In genomic region chr7:117992635-117993034, GRCh38 we compare ENCODE assay signal across 5 cellular contexts.
"Had no signal": no experiment of that assay in that cellular context is flagged by ENCODE, and none has a peak within 500 bp of the region (broad histone marks: within the 10 kb centered on the region; RNA-seq: fewer than 3 reads in every experiment).

No MANE protein-coding gene starts in this region.

- H3K4me3 ChIP-seq: GM23338 had no signal

- FAIRE-seq: H54, HepG2 had no signal

- H3K9ac ChIP-seq: KMS-11 had no signal

- H3K4me2 ChIP-seq: GM23338, KMS-11 had no signal

- H3K27ac ChIP-seq: HL-60, KMS-11 had no signal

- H2AFZ ChIP-seq: GM23338 had no signal
